Comparison of ENCODE assay signal across 2 cellular contexts in the genomic region with DNA sequence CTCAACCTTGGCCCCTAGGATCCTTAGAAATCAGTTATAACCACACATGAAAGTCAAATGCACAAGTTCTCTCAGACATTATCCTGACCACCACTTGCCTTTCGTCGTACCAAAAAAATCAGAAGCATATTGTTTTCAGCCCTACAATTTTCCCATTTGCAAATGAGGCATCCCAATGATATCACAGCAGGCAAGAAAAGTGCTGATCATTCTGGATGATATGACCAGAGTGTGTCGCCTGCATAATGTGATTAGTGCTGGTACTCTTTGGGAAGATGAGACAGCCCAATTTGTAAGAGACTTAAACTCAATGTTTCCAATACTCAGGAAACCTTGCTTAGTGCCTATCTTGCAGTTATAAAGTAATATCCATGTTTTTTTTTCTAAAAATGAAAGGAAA.
TF ChIP-seq lines count a peak whose summit lies in the region.

No MANE protein-coding gene starts in this region.

TF ChIP-seq in SK-N-SH, 30 proteins besides CTCF, POLR2A, EP300 and RAD21 (continued from another document):
- TF ChIP-seq GATA2 (CRISPR knock-in tag; IDR thresholded peaks at IDR 0.05) (peak; percentile 93), SIN3A (IDR thresholded peaks at IDR 0.05; ENCODE audit: borderline replicate concordance, low read depth, low read length) (no peak), NRF1 (IDR thresholded peaks at IDR 0.05; ENCODE audit: low read depth, low read length) (no peak), RCOR1 (IDR thresholded peaks at IDR 0.05; ENCODE audit: low read length) (peak; percentile 76; the same call in 1 of the 2 replicates), ELF1 (IDR thresholded peaks at IDR 0.05) (no peak), RFX5 (IDR thresholded peaks at IDR 0.05; ENCODE audit: low read length) (no peak), FOSL2 (IDR thresholded peaks at IDR 0.05; ENCODE audit: borderline replicate concordance, low read depth) (no peak), FOXJ3 (CRISPR knock-in tag; IDR thresholded peaks at IDR 0.05) (peak; percentile 62; the same call in 1 of the 2 replicates), JUND (IDR thresholded peaks at IDR 0.05) (no peak), MXI1 (IDR thresholded peaks at IDR 0.05; ENCODE audit: low read depth, low read length) (peak; percentile 52; the same call in 1 of the 2 replicates), EZH2phosphoT487 (IDR thresholded peaks at IDR 0.05; ENCODE audit: borderline replicate concordance, low read depth) (no peak)
- TF ChIP-seq, protein P1, sequence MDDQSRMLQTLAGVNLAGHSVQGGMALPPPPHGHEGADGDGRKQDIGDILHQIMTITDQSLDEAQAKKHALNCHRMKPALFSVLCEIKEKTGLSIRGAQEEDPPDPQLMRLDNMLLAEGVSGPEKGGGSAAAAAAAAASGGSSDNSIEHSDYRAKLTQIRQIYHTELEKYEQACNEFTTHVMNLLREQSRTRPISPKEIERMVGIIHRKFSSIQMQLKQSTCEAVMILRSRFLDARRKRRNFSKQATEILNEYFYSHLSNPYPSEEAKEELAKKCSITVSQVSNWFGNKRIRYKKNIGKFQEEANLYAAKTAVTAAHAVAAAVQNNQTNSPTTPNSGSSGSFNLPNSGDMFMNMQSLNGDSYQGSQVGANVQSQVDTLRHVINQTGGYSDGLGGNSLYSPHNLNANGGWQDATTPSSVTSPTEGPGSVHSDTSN (IDR thresholded peaks at IDR 0.05) = no peak
- TF ChIP-seq, protein P2, sequence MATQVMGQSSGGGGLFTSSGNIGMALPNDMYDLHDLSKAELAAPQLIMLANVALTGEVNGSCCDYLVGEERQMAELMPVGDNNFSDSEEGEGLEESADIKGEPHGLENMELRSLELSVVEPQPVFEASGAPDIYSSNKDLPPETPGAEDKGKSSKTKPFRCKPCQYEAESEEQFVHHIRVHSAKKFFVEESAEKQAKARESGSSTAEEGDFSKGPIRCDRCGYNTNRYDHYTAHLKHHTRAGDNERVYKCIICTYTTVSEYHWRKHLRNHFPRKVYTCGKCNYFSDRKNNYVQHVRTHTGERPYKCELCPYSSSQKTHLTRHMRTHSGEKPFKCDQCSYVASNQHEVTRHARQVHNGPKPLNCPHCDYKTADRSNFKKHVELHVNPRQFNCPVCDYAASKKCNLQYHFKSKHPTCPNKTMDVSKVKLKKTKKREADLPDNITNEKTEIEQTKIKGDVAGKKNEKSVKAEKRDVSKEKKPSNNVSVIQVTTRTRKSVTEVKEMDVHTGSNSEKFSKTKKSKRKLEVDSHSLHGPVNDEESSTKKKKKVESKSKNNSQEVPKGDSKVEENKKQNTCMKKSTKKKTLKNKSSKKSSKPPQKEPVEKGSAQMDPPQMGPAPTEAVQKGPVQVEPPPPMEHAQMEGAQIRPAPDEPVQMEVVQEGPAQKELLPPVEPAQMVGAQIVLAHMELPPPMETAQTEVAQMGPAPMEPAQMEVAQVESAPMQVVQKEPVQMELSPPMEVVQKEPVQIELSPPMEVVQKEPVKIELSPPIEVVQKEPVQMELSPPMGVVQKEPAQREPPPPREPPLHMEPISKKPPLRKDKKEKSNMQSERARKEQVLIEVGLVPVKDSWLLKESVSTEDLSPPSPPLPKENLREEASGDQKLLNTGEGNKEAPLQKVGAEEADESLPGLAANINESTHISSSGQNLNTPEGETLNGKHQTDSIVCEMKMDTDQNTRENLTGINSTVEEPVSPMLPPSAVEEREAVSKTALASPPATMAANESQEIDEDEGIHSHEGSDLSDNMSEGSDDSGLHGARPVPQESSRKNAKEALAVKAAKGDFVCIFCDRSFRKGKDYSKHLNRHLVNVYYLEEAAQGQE (IDR thresholded peaks at IDR 0.05; ENCODE audit: low read depth, low read length) = no peak
- TF ChIP-seq, protein P3, sequence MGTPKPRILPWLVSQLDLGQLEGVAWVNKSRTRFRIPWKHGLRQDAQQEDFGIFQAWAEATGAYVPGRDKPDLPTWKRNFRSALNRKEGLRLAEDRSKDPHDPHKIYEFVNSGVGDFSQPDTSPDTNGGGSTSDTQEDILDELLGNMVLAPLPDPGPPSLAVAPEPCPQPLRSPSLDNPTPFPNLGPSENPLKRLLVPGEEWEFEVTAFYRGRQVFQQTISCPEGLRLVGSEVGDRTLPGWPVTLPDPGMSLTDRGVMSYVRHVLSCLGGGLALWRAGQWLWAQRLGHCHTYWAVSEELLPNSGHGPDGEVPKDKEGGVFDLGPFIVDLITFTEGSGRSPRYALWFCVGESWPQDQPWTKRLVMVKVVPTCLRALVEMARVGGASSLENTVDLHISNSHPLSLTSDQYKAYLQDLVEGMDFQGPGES (IDR thresholded peaks at IDR 0.05; ENCODE audit: low read depth, low read length) = no peak

TF ChIP-seq in K562, 482 proteins besides CTCF, POLR2A, EP300 and RAD21 (continued from another document and continues in another):
- TF ChIP-seq, protein P4, sequence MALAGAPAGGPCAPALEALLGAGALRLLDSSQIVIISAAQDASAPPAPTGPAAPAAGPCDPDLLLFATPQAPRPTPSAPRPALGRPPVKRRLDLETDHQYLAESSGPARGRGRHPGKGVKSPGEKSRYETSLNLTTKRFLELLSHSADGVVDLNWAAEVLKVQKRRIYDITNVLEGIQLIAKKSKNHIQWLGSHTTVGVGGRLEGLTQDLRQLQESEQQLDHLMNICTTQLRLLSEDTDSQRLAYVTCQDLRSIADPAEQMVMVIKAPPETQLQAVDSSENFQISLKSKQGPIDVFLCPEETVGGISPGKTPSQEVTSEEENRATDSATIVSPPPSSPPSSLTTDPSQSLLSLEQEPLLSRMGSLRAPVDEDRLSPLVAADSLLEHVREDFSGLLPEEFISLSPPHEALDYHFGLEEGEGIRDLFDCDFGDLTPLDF (CRISPR knock-in tag; IDR thresholded peaks at IDR 0.05) = no peak
- TF ChIP-seq, protein P5, sequence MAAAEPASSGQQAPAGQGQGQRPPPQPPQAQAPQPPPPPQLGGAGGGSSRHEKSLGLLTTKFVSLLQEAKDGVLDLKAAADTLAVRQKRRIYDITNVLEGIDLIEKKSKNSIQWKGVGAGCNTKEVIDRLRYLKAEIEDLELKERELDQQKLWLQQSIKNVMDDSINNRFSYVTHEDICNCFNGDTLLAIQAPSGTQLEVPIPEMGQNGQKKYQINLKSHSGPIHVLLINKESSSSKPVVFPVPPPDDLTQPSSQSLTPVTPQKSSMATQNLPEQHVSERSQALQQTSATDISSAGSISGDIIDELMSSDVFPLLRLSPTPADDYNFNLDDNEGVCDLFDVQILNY (CRISPR knock-in tag; IDR thresholded peaks at IDR 0.05) = no peak
- TF ChIP-seq ZC3H4 (CRISPR knock-in tag; IDR thresholded peaks at IDR 0.05; ENCODE audit: borderline replicate concordance) = no peak
- no peak for TF ChIP-seq MBD2 (IDR thresholded peaks at IDR 0.05; ENCODE audit: borderline replicate concordance, low read depth)
- TF ChIP-seq DPF2 (IDR thresholded peaks at IDR 0.05) = peak; percentile 74
- TF ChIP-seq, protein P6, sequence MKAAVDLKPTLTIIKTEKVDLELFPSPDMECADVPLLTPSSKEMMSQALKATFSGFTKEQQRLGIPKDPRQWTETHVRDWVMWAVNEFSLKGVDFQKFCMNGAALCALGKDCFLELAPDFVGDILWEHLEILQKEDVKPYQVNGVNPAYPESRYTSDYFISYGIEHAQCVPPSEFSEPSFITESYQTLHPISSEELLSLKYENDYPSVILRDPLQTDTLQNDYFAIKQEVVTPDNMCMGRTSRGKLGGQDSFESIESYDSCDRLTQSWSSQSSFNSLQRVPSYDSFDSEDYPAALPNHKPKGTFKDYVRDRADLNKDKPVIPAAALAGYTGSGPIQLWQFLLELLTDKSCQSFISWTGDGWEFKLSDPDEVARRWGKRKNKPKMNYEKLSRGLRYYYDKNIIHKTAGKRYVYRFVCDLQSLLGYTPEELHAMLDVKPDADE (conservative IDR thresholded peaks at IDR 0.05; ENCODE audit: control insufficient read depth, low read depth, low read length) = no peak
- no peak for TF ChIP-seq ZNF12 (CRISPR knock-in tag; IDR thresholded peaks at IDR 0.05)
- TF ChIP-seq POLR2H (tag; IDR thresholded peaks at IDR 0.05; ENCODE audit: low read depth) = no peak
- TF ChIP-seq CBFA2T3 (IDR thresholded peaks at IDR 0.05) = peak; percentile 81
- TF ChIP-seq DIDO1 (tag; IDR thresholded peaks at IDR 0.05; ENCODE audit: low read depth) = no peak
- peak; percentile 34; the same call in 1 of the 2 replicates for TF ChIP-seq CREM (IDR thresholded peaks at IDR 0.05; ENCODE audit: low read depth)
- TF ChIP-seq HMG20B (CRISPR knock-in tag; IDR thresholded peaks at IDR 0.05) = no peak
- TF ChIP-seq ZNF717 (CRISPR knock-in tag; IDR thresholded peaks at IDR 0.05) = no peak
- no peak for TF ChIP-seq ZFP36 (IDR thresholded peaks at IDR 0.05; ENCODE audit: low read depth, low read length, partially characterized antibody)
- peak; percentile 63 for TF ChIP-seq CBFA2T2 (conservative IDR thresholded peaks at IDR 0.05)
- TF ChIP-seq WHSC1 (IDR thresholded peaks at IDR 0.05; ENCODE audit: low read length) = no peak
- TF ChIP-seq, protein P7, sequence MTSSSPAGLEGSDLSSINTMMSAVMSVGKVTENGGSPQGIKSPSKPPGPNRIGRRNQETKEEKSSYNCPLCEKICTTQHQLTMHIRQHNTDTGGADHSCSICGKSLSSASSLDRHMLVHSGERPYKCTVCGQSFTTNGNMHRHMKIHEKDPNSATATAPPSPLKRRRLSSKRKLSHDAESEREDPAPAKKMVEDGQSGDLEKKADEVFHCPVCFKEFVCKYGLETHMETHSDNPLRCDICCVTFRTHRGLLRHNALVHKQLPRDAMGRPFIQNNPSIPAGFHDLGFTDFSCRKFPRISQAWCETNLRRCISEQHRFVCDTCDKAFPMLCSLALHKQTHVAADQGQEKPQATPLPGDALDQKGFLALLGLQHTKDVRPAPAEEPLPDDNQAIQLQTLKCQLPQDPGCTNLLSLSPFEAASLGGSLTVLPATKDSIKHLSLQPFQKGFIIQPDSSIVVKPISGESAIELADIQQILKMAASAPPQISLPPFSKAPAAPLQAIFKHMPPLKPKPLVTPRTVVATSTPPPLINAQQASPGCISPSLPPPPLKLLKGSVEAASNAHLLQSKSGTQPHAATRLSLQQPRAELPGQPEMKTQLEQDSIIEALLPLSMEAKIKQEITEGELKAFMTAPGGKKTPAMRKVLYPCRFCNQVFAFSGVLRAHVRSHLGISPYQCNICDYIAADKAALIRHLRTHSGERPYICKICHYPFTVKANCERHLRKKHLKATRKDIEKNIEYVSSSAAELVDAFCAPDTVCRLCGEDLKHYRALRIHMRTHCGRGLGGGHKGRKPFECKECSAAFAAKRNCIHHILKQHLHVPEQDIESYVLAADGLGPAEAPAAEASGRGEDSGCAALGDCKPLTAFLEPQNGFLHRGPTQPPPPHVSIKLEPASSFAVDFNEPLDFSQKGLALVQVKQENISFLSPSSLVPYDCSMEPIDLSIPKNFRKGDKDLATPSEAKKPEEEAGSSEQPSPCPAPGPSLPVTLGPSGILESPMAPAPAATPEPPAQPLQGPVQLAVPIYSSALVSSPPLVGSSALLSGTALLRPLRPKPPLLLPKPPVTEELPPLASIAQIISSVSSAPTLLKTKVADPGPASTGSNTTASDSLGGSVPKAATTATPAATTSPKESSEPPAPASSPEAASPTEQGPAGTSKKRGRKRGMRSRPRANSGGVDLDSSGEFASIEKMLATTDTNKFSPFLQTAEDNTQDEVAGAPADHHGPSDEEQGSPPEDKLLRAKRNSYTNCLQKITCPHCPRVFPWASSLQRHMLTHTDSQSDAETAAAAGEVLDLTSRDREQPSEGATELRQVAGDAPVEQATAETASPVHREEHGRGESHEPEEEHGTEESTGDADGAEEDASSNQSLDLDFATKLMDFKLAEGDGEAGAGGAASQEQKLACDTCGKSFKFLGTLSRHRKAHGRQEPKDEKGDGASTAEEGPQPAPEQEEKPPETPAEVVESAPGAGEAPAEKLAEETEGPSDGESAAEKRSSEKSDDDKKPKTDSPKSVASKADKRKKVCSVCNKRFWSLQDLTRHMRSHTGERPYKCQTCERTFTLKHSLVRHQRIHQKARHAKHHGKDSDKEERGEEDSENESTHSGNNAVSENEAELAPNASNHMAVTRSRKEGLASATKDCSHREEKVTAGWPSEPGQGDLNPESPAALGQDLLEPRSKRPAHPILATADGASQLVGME (CRISPR knock-in tag; IDR thresholded peaks at IDR 0.05) = no peak
- TF ChIP-seq, protein P8, sequence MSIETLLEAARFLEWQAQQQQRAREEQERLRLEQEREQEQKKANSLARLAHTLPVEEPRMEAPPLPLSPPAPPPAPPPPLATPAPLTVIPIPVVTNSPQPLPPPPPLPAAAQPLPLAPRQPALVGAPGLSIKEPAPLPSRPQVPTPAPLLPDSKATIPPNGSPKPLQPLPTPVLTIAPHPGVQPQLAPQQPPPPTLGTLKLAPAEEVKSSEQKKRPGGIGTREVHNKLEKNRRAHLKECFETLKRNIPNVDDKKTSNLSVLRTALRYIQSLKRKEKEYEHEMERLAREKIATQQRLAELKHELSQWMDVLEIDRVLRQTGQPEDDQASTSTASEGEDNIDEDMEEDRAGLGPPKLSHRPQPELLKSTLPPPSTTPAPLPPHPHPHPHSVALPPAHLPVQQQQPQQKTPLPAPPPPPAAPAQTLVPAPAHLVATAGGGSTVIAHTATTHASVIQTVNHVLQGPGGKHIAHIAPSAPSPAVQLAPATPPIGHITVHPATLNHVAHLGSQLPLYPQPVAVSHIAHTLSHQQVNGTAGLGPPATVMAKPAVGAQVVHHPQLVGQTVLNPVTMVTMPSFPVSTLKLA (conservative IDR thresholded peaks at IDR 0.05) = no peak
- TF ChIP-seq SMARCE1 (IDR thresholded peaks at IDR 0.05) = peak; percentile 39; the same call in 1 of the 2 replicates
- TF ChIP-seq ZBTB17 (CRISPR knock-in tag; IDR thresholded peaks at IDR 0.05) = no peak
- TF ChIP-seq CCNT2 (IDR thresholded peaks at IDR 0.05; ENCODE audit: borderline replicate concordance, extremely low read depth, insufficient read length, low read depth, low read length) = no peak
- TF ChIP-seq YY1 (IDR thresholded peaks at IDR 0.05; ENCODE audit: borderline replicate concordance in 1 of 3, control insufficient read depth in 1 of 3, extremely low read depth in 1 of 3, insufficient read depth in 3 of 3, insufficient read length in 1 of 3, insufficient replicate concordance in 2 of 3, low read depth in 1 of 3, low read length in 2 of 3) = no peak
- TF ChIP-seq ZFPM2 (CRISPR knock-in tag; IDR thresholded peaks at IDR 0.05) = no peak
